In the genomic region with DNA sequence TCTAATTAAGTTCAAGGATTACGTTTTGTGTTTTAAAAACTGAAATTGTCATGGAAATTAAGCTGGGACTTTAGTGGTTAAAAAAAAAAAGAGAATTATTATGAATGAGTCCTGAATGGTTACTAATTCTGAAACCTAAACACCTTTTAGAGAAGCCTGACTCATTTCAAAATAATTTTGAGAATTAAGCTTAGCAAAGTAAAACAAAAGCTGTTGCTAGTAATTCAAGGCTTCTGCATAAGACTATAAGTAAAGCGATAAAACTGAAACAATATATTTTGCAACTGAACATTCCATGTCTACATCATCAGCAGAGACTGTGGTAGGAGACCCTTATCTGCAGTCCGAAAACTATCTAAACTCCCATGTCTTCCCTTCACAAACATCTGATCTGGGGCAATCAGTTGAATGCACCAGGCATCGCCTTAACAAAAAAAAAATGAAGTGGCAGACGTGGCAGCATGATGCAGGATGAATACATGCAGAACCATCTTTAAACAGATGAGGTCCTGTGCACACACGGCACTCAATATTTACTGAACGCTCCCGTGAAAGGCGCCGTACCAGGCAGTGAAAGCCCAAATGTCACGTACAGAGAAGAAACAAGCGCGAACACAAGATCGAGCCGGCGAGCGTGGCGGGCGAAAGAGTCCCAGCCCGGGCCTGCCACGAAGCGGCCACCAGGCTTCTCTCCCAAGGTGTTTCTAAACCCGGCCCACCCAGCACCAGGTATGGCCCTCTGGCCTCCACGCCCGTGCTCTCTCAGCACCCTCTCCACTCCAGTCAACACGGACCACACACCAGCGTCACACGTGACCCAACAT, we compare ENCODE assay signal across 7 cellular contexts.
A peak's percentile ranks its signal among the peaks of the same experiment; 100 is the strongest.
DNase-seq lines count a peak whose midpoint lies in the region; ATAC-seq, FAIRE-seq and TF ChIP-seq lines count a peak whose summit lies in the region.

No MANE protein-coding gene starts in this region.

- TF ChIP-seq CTCF in choroid plexus epithelial cell (conservative IDR thresholded peaks at IDR 0.05; ENCODE audit: low read depth, low read length) (no peak), natural killer cell (IDR thresholded peaks at IDR 0.05) (no peak)

- DNase-seq in GM19239 (ENCODE audit: insufficient read length, low spot score) (no peak), choroid plexus epithelial cell (ENCODE audit: low read depth) (peak; percentile 86), natural killer cell (no peak), NCI-H2081 treated with DMSO at 0.1 percent for 48 hours (lab: John Stamatoyannopoulos, UW) (no peak), 8988T (no peak)
- no peak for DNase-seq in activated CD4-positive, CD25-positive, alpha-beta regulatory T cell treated with anti-CD3 and anti-CD28 coated beads, Interleukin-2, amount 50 U/mL, for 72 hours

- peaks cover 0 to 3% of the 10 kb centered on the region in 2 donors for H3K9me3 Mint-ChIP-seq in natural killer cell

- ATAC-seq in HG03520 (IDR thresholded peaks at IDR 0.05; ENCODE audit: unreplicated experiment): peak; percentile 79
- ATAC-seq in natural killer cell: no peak

- peaks cover 61 to 70% of the 10 kb centered on the region in 2 donors for H3K4me1 Mint-ChIP-seq in natural killer cell

- intact Hi-C loops in natural killer cell (cut with micrococcal nuclease): no loop called here

- no peaks in the 10 kb centered on the region for H3K27me3 Mint-ChIP-seq in natural killer cell (ENCODE audit: low read depth in 2 of 2)

- FAIRE-seq in GM19239 (lab: Jason Lieb, UNC): peak; percentile 59

- peak overlapping the region; percentile 23 to 41 for H3K27ac Mint-ChIP-seq in natural killer cell

- no peaks in the 10 kb centered on the region for H3K36me3 Mint-ChIP-seq in natural killer cell

- H3K4me3 ChIP-seq in choroid plexus epithelial cell (ENCODE audit: low read depth, low read length): peak overlapping the region; percentile 31

- no peak overlapping the region for H3K4me3 Mint-ChIP-seq in natural killer cell
